1 cellular context compared by ENCODE assay signal in the genomic region with DNA sequence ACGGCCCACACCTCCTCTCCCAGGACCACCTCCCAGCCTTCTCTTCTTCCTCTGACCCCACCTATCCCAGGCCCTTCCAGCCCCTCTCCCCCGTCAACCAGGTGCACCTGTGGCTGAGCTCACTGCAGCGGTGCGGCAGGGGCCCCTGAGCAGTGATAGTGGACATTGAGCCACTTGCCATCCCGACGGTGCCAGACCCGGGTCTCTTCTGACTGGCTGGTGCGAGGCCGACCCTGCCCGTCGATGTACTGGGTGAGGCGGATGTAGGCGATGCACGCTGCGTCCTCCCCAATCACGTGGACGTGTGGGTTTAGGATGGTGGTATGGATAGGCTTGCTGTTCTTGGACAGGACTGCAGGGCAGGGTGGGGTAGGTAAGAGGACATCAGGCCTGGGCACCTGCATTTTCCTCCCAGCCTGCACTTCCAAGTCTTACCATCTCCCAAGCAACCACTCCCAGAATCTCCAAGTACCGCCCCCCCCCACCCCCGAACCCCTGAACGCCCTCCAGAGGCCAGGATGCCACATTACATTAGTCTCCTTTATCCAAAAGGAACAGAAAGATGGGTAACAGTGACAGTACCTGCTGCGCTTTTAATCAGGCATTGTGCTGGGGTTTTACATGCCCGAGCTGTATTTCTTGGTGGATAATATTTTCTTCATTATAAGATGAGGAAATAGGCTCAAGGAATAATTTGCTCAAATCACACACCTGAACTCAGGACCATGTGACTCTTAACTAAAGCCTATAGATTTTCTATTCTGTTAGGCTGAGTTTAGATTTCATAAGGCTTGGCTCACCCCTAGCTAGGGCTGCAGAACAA.
TF ChIP-seq lines count a peak whose summit lies in the region.

No MANE protein-coding gene starts in this region.

TF ChIP-seq in H1, 55 proteins besides CTCF, POLR2A, EP300 and RAD21:
- TF ChIP-seq, protein P1, sequence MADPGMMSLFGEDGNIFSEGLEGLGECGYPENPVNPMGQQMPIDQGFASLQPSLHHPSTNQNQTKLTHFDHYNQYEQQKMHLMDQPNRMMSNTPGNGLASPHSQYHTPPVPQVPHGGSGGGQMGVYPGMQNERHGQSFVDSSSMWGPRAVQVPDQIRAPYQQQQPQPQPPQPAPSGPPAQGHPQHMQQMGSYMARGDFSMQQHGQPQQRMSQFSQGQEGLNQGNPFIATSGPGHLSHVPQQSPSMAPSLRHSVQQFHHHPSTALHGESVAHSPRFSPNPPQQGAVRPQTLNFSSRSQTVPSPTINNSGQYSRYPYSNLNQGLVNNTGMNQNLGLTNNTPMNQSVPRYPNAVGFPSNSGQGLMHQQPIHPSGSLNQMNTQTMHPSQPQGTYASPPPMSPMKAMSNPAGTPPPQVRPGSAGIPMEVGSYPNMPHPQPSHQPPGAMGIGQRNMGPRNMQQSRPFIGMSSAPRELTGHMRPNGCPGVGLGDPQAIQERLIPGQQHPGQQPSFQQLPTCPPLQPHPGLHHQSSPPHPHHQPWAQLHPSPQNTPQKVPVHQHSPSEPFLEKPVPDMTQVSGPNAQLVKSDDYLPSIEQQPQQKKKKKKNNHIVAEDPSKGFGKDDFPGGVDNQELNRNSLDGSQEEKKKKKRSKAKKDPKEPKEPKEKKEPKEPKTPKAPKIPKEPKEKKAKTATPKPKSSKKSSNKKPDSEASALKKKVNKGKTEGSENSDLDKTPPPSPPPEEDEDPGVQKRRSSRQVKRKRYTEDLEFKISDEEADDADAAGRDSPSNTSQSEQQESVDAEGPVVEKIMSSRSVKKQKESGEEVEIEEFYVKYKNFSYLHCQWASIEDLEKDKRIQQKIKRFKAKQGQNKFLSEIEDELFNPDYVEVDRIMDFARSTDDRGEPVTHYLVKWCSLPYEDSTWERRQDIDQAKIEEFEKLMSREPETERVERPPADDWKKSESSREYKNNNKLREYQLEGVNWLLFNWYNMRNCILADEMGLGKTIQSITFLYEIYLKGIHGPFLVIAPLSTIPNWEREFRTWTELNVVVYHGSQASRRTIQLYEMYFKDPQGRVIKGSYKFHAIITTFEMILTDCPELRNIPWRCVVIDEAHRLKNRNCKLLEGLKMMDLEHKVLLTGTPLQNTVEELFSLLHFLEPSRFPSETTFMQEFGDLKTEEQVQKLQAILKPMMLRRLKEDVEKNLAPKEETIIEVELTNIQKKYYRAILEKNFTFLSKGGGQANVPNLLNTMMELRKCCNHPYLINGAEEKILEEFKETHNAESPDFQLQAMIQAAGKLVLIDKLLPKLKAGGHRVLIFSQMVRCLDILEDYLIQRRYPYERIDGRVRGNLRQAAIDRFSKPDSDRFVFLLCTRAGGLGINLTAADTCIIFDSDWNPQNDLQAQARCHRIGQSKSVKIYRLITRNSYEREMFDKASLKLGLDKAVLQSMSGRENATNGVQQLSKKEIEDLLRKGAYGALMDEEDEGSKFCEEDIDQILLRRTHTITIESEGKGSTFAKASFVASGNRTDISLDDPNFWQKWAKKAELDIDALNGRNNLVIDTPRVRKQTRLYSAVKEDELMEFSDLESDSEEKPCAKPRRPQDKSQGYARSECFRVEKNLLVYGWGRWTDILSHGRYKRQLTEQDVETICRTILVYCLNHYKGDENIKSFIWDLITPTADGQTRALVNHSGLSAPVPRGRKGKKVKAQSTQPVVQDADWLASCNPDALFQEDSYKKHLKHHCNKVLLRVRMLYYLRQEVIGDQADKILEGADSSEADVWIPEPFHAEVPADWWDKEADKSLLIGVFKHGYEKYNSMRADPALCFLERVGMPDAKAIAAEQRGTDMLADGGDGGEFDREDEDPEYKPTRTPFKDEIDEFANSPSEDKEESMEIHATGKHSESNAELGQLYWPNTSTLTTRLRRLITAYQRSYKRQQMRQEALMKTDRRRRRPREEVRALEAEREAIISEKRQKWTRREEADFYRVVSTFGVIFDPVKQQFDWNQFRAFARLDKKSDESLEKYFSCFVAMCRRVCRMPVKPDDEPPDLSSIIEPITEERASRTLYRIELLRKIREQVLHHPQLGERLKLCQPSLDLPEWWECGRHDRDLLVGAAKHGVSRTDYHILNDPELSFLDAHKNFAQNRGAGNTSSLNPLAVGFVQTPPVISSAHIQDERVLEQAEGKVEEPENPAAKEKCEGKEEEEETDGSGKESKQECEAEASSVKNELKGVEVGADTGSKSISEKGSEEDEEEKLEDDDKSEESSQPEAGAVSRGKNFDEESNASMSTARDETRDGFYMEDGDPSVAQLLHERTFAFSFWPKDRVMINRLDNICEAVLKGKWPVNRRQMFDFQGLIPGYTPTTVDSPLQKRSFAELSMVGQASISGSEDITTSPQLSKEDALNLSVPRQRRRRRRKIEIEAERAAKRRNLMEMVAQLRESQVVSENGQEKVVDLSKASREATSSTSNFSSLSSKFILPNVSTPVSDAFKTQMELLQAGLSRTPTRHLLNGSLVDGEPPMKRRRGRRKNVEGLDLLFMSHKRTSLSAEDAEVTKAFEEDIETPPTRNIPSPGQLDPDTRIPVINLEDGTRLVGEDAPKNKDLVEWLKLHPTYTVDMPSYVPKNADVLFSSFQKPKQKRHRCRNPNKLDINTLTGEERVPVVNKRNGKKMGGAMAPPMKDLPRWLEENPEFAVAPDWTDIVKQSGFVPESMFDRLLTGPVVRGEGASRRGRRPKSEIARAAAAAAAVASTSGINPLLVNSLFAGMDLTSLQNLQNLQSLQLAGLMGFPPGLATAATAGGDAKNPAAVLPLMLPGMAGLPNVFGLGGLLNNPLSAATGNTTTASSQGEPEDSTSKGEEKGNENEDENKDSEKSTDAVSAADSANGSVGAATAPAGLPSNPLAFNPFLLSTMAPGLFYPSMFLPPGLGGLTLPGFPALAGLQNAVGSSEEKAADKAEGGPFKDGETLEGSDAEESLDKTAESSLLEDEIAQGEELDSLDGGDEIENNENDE (IDR thresholded peaks at IDR 0.05; ENCODE audit: insufficient replicate concordance, low read length) = no peak
- no peak for TF ChIP-seq SP1 (IDR thresholded peaks at IDR 0.05; ENCODE audit: low read depth, low read length)
